In genomic region chrX:1519022-1519497, GRCh38 we compare ENCODE assay signal across 30 cellular contexts.
DNase-seq lines count a peak whose midpoint lies in the region; ATAC-seq, FAIRE-seq and TF ChIP-seq lines count a peak whose summit lies in the region.
"Had no signal": no experiment of that assay in that cellular context is flagged by ENCODE, and none has a peak within 500 bp of the region (broad histone marks: within the 10 kb centered on the region; RNA-seq: fewer than 3 reads in every experiment).

No MANE protein-coding gene starts in this region.

- no peak overlapping the region for H3K27ac ChIP-seq in HEK293 (ENCODE audit: extremely low read depth, low read depth, low read length)
- no peak overlapping the region for H3K27ac ChIP-seq in RWPE1
- H3K27ac ChIP-seq: A549, esophagus muscularis mucosa, SJSA1, thoracic aorta, vagina had no signal

- no peaks in the 10 kb centered on the region for H3K9me3 ChIP-seq in HEK293 (ENCODE audit: control insufficient read depth, insufficient read depth, low read depth, low read length)
- H3K9me3 ChIP-seq: SJSA1, thoracic aorta, vagina had no signal

- TF ChIP-seq CTCF in HEK293 (tag by site-specific recombination; IDR thresholded peaks at IDR 0.05) (no peak), RWPE1 (conservative IDR thresholded peaks at IDR 0.05; ENCODE audit: low read depth) (no peak)

- H3K4me3 Mint-ChIP-seq in activated naive CD4-positive, alpha-beta T cell treated with anti-CD3 and anti-CD28 coated beads, Interleukin-2, amount 10 ng/mL, durations not matched to agents 7 days and 5 days, result no peak overlapping the region
- no peak overlapping the region for H3K4me3 Mint-ChIP-seq in dendritic cell treated with granulocyte-macrophage colony-stimulating factor and Interleukin-4, amounts not matched to agents 40 ng/mL and 50 ng/mL, for 4 days
- H3K4me3 Mint-ChIP-seq in stimulated activated memory B cell treated with anti-CD40 and anti-IgM and Interleukin-4, amounts not matched to agents 10 μg/mL and 1 μg/mL and 100 μg/mL, for 72 hours, result peak overlapping the region; percentile 45
- H3K4me3 Mint-ChIP-seq: activated CD4-positive, alpha-beta memory T cell treated with anti-CD3 and anti-CD28 coated beads, Interleukin-2, amount 10 ng/mL, durations not matched to agents 7 days and 5 days; HFFc6; stimulated activated naive CD8-positive, alpha-beta T cell treated with anti-CD3 and anti-CD28 coated beads, Interleukin-15, Interleukin-2, amounts not matched to agents 100 ng/mL and 50 ng/mL, for 24 hours had no signal

- CTCF ChIA-PET in activated naive CD4-positive, alpha-beta T cell treated with anti-CD3 and anti-CD28 coated beads, Interleukin-2, amount 10 ng/mL, durations not matched to agents 7 days and 5 days (lab: Charles Lee), result no interaction called here
- CTCF ChIA-PET in HEK293 (lab: Yijun Ruan, JAX) (no interaction called here), RWPE1 (lab: Yijun Ruan, JAX) (no interaction called here)

- ATAC-seq in stimulated activated memory B cell treated with anti-CD40 and anti-IgM and Interleukin-4, amounts not matched to agents 10 μg/mL and 1 μg/mL and 100 μg/mL, for 72 hours, result no peak
- ATAC-seq: A549, left lobe of liver, right cardiac atrium had no signal

- DNase-seq in activated naive CD4-positive, alpha-beta T cell treated with anti-CD3 and anti-CD28 coated beads, Interleukin-2, amount 10 ng/mL, durations not matched to agents 7 days and 5 days, result no peak
- DNase-seq in activated naive CD4-positive, alpha-beta T cell (lab: John Stamatoyannopoulos, UW), result no peak
- DNase-seq in AG08395 (ENCODE audit: low spot score), result no peak
- DNase-seq in RWPE1 (ENCODE audit: low spot score), result no peak
- no peak for DNase-seq in RCC 7860 (ENCODE audit: low spot score)
- DNase-seq: activated CD4-positive, alpha-beta memory T cell treated with anti-CD3 and anti-CD28 coated beads, Interleukin-2, amount 10 ng/mL, durations not matched to agents 7 days and 5 days; AML-193; Caco-2; foreskin fibroblast; GOT3; HFFc6; NCI-H1048; NCI-H1694 treated with DMSO at 0.1 percent for 48 hours; NCI-H2171; posterior cingulate gyrus; right cardiac atrium; RPMI8226 had no signal

- H3K36me3 ChIP-seq in HEK293 (ENCODE audit: control insufficient read depth in 2 of 2, insufficient read depth in 1 of 2, low read length in 2 of 2), result no peaks in the 10 kb centered on the region
- H3K36me3 ChIP-seq: esophagus muscularis mucosa, SJSA1, thoracic aorta, vagina had no signal

- peak overlapping the region; percentile 12 for H3K27ac Mint-ChIP-seq in activated naive CD4-positive, alpha-beta T cell treated with anti-CD3 and anti-CD28 coated beads, Interleukin-2, amount 10 ng/mL, durations not matched to agents 7 days and 5 days
- peak overlapping the region; percentile 11 for H3K27ac Mint-ChIP-seq in dendritic cell treated with granulocyte-macrophage colony-stimulating factor and Interleukin-4, amounts not matched to agents 40 ng/mL and 50 ng/mL, for 4 days
- H3K27ac Mint-ChIP-seq in stimulated activated memory B cell treated with anti-CD40 and anti-IgM and Interleukin-4, amounts not matched to agents 10 μg/mL and 1 μg/mL and 100 μg/mL, for 72 hours, result peak overlapping the region; percentile 96
- H3K27ac Mint-ChIP-seq: activated CD4-positive, alpha-beta memory T cell treated with anti-CD3 and anti-CD28 coated beads, Interleukin-2, amount 10 ng/mL, durations not matched to agents 7 days and 5 days; HFFc6 had no signal

- intact Hi-C loops in dendritic cell treated with granulocyte-macrophage colony-stimulating factor and Interleukin-4, amounts not matched to agents 40 ng/mL and 50 ng/mL, for 4 days (cut with micrococcal nuclease), result no loop called here

- H3K36me3 Mint-ChIP-seq in activated naive CD4-positive, alpha-beta T cell treated with anti-CD3 and anti-CD28 coated beads, Interleukin-2, amount 10 ng/mL, durations not matched to agents 7 days and 5 days, result peaks cover 61% of the 10 kb centered on the region
- H3K36me3 Mint-ChIP-seq in dendritic cell treated with granulocyte-macrophage colony-stimulating factor and Interleukin-4, amounts not matched to agents 40 ng/mL and 50 ng/mL, for 4 days (ENCODE audit: low read depth), result no peaks in the 10 kb centered on the region
- peaks cover 62% of the 10 kb centered on the region for H3K36me3 Mint-ChIP-seq in stimulated activated memory B cell treated with anti-CD40 and anti-IgM and Interleukin-4, amounts not matched to agents 10 μg/mL and 1 μg/mL and 100 μg/mL, for 72 hours

- no peak overlapping the region for H3K4me3 ChIP-seq in HEK293 (ENCODE audit: low read depth, low read length)
- H3K4me3 ChIP-seq: A549, esophagus muscularis mucosa, SJSA1, smooth muscle cell, thoracic aorta, vagina had no signal

- peaks cover 64% of the 10 kb centered on the region for H3K4me1 Mint-ChIP-seq in activated naive CD4-positive, alpha-beta T cell treated with anti-CD3 and anti-CD28 coated beads, Interleukin-2, amount 10 ng/mL, durations not matched to agents 7 days and 5 days
- H3K4me1 Mint-ChIP-seq in dendritic cell treated with granulocyte-macrophage colony-stimulating factor and Interleukin-4, amounts not matched to agents 40 ng/mL and 50 ng/mL, for 4 days (ENCODE audit: low read depth), result peaks cover 47% of the 10 kb centered on the region
- H3K4me1 Mint-ChIP-seq in stimulated activated memory B cell treated with anti-CD40 and anti-IgM and Interleukin-4, amounts not matched to agents 10 μg/mL and 1 μg/mL and 100 μg/mL, for 72 hours, result peaks cover 67% of the 10 kb centered on the region

- H3K27me3 Mint-ChIP-seq in activated naive CD4-positive, alpha-beta T cell treated with anti-CD3 and anti-CD28 coated beads, Interleukin-2, amount 10 ng/mL, durations not matched to agents 7 days and 5 days, result no peaks in the 10 kb centered on the region
- no peaks in the 10 kb centered on the region for H3K27me3 Mint-ChIP-seq in dendritic cell treated with granulocyte-macrophage colony-stimulating factor and Interleukin-4, amounts not matched to agents 40 ng/mL and 50 ng/mL, for 4 days
- H3K27me3 Mint-ChIP-seq in stimulated activated memory B cell treated with anti-CD40 and anti-IgM and Interleukin-4, amounts not matched to agents 10 μg/mL and 1 μg/mL and 100 μg/mL, for 72 hours, result no peaks in the 10 kb centered on the region
- H3K27me3 Mint-ChIP-seq: activated CD4-positive, alpha-beta memory T cell treated with anti-CD3 and anti-CD28 coated beads, Interleukin-2, amount 10 ng/mL, durations not matched to agents 7 days and 5 days; stimulated activated naive CD8-positive, alpha-beta T cell treated with anti-CD3 and anti-CD28 coated beads, Interleukin-15, Interleukin-2, amounts not matched to agents 100 ng/mL and 50 ng/mL, for 24 hours had no signal

- POLR2A ChIA-PET in HEK293 (lab: Yijun Ruan, JAX), result no interaction called here
- POLR2A ChIA-PET in RWPE1 (lab: Yijun Ruan, JAX; ENCODE audit: low non-redundant PET), result no interaction called here

- no peaks in the 10 kb centered on the region for H3K4me1 ChIP-seq in HEK293 (ENCODE audit: control insufficient read depth, insufficient read depth, low read length)
- H3K4me1 ChIP-seq: A549, Caco-2, esophagus muscularis mucosa, SJSA1, vagina had no signal

- peaks cover 17% of the 10 kb centered on the region for H3K9me3 Mint-ChIP-seq in activated naive CD4-positive, alpha-beta T cell treated with anti-CD3 and anti-CD28 coated beads, Interleukin-2, amount 10 ng/mL, durations not matched to agents 7 days and 5 days
- peaks cover 21% of the 10 kb centered on the region for H3K9me3 Mint-ChIP-seq in dendritic cell treated with granulocyte-macrophage colony-stimulating factor and Interleukin-4, amounts not matched to agents 40 ng/mL and 50 ng/mL, for 4 days
- peaks cover 22% of the 10 kb centered on the region for H3K9me3 Mint-ChIP-seq in stimulated activated memory B cell treated with anti-CD40 and anti-IgM and Interleukin-4, amounts not matched to agents 10 μg/mL and 1 μg/mL and 100 μg/mL, for 72 hours
- H3K9me3 Mint-ChIP-seq: stimulated activated naive CD8-positive, alpha-beta T cell treated with anti-CD3 and anti-CD28 coated beads, Interleukin-15, Interleukin-2, amounts not matched to agents 100 ng/mL and 50 ng/mL, for 24 hours had no signal

- no peak for FAIRE-seq in RCC 7860 (lab: Jason Lieb, UNC)
- FAIRE-seq: A549, G401.6, islet of Langerhans had no signal

TF ChIP-seq in HEK293, 187 proteins besides CTCF, POLR2A, EP300 and RAD21 (continues in another document):
- TF ChIP-seq ZBTB44 (tag by site-specific recombination; IDR thresholded peaks at IDR 0.05) (no peak), ZNF623 (tag by site-specific recombination; IDR thresholded peaks at IDR 0.05) (no peak), ZBTB10 (tag by site-specific recombination; IDR thresholded peaks at IDR 0.05) (peak; percentile 96), ZEB2 (tag by site-specific recombination; IDR thresholded peaks at IDR 0.05) (no peak)

Comparison
In these comparisons a context has a peak if more than half of its experiments do, and no peak if none do; other contexts are left out.
1. H3K27ac Mint-ChIP-seq: peak in every context shown above with its lines; median percentile 96 in stimulated activated memory B cell treated with anti-CD40 and anti-IgM and Interleukin-4, amounts not matched to agents 10 μg/mL and 1 μg/mL and 100 μg/mL, for 72 hours; 12 in activated naive CD4-positive, alpha-beta T cell treated with anti-CD3 and anti-CD28 coated beads, Interleukin-2, amount 10 ng/mL, durations not matched to agents 7 days and 5 days; 11 in dendritic cell treated with granulocyte-macrophage colony-stimulating factor and Interleukin-4, amounts not matched to agents 40 ng/mL and 50 ng/mL, for 4 days.